In genomic region chr3:197028711-197029510, GRCh38 we compare ENCODE assay signal across 8 cellular contexts. TPM values are rescaled to one million over a fixed set of nuclear protein-coding genes. Genes with fewer than 3 reads are reported as not detected.
DNase-seq lines count a peak whose midpoint lies in the region; ATAC-seq and TF ChIP-seq lines count a peak whose summit lies in the region.

No MANE protein-coding gene starts in this region.

- no peaks in the 10 kb centered on the region for H3K36me3 Mint-ChIP-seq in naive B cell

- H3K9ac ChIP-seq in GM23248 (peak overlapping the region; percentile 61), OCI-LY3 (ENCODE audit: low read length) (peak overlapping the region; percentile 90), duodenal mucosa (ENCODE audit: low read depth in 1 of 2, low read length in 2 of 2) (no peak overlapping the region)

- H2AFZ ChIP-seq in GM23248 (peak overlapping the region; percentile 60), OCI-LY3 (ENCODE audit: low read depth, low read length) (peak overlapping the region; percentile 29; the same call in 1 of the 2 replicates)

- H3K36me3 ChIP-seq in GM23248 (ENCODE audit: low read depth) (no peaks in the 10 kb centered on the region), OCI-LY3 (replicated peaks; ENCODE audit: low read depth, low read length) (peaks cover 17% of the 10 kb centered on the region), duodenal mucosa (ENCODE audit: control insufficient read depth in 1 of 2, insufficient read depth in 2 of 2, low read length in 2 of 2) (no peaks in the 10 kb centered on the region)

- H3K9me3 ChIP-seq in GM23248 (ENCODE audit: low read depth) = no peaks in the 10 kb centered on the region
- no peaks in the 10 kb centered on the region for H3K9me3 ChIP-seq in OCI-LY3 (ENCODE audit: insufficient read depth, low read length)
- H3K9me3 ChIP-seq in duodenal mucosa (ENCODE audit: control insufficient read depth in 1 of 2, low read length in 2 of 2) = no peaks in the 10 kb centered on the region

- DNase-seq in DMS53 (lab: John Stamatoyannopoulos, UW) = peak; percentile 57
- no peak for DNase-seq in DMS53 treated with DMSO at 0.1 percent for 48 hours (lab: John Stamatoyannopoulos, UW; ENCODE audit: unreplicated experiment)
- DNase-seq in GM23248 = peak; percentile 41
- DNase-seq in naive B cell = peak; percentile 33
- DNase-seq in NCI-H1092 (lab: John Stamatoyannopoulos, UW) = no peak

- peaks cover 21% of the 10 kb centered on the region for H3F3A ChIP-seq in GM23248 (ENCODE audit: insufficient read depth)

- WGBS in GM23248 (ENCODE audit: low coverage in 1 of 2, low lambda C conversion rate in 2 of 2, missing lambda C conversion rate in 2 of 2), 2 experiments = 10 to 12% methylated on average over 28 to 68 of the region's 68 CpGs

- H3K4me2 ChIP-seq in GM23248 (ENCODE audit: unreplicated experiment) = peak overlapping the region; percentile 14
- H3K4me2 ChIP-seq in OCI-LY3 (ENCODE audit: low read length) = peak overlapping the region; percentile 97

- ATAC-seq in naive B cell (ENCODE audit: low read depth in 2 of 2) (peak; percentile 24 to 34), GM21367 (IDR thresholded peaks at IDR 0.05; ENCODE audit: unreplicated experiment) (no peak)

- H3K4me1 Mint-ChIP-seq in naive B cell = peaks cover 12 to 31% (median 21%) of the 10 kb centered on the region in 3 donors

- H3K4me3 ChIP-seq in GM23248 (peak overlapping the region; percentile 55), OCI-LY3 (ENCODE audit: low read length) (peak overlapping the region; percentile 92), duodenal mucosa (ENCODE audit: low read depth in 1 of 2, low read length in 2 of 2) (peak overlapping the region; percentile 55 to 62)

- H3K9me3 Mint-ChIP-seq in naive B cell = no peaks in the 10 kb centered on the region

- H4K20me1 ChIP-seq in GM23248 (ENCODE audit: insufficient read depth) = no peaks in the 10 kb centered on the region
- H4K20me1 ChIP-seq in OCI-LY3 (ENCODE audit: insufficient read depth, low read length) = no peaks in the 10 kb centered on the region

- H3K4me1 ChIP-seq in GM23248 (ENCODE audit: insufficient read depth) (peaks cover 12% of the 10 kb centered on the region), OCI-LY3 (ENCODE audit: low read length) (peaks cover 31% of the 10 kb centered on the region), duodenal mucosa (ENCODE audit: control insufficient read depth in 1 of 2, insufficient read depth in 2 of 2, low read length in 2 of 2) (peaks cover 14 to 17% of the 10 kb centered on the region in 2 donors)

- H3K79me2 ChIP-seq in GM23248 (ENCODE audit: insufficient read depth) = no peaks in the 10 kb centered on the region
- H3K79me2 ChIP-seq in OCI-LY3 (ENCODE audit: low read length) = peaks cover 18% of the 10 kb centered on the region

- H3K27me3 ChIP-seq in GM23248 (replicated peaks; ENCODE audit: insufficient read depth) = no peaks in the 10 kb centered on the region
- no peaks in the 10 kb centered on the region for H3K27me3 ChIP-seq in OCI-LY3 (ENCODE audit: low read depth, low read length)
- no peaks in the 10 kb centered on the region for H3K27me3 ChIP-seq in duodenal mucosa (ENCODE audit: control insufficient read depth in 1 of 2, insufficient read depth in 2 of 2, low read length in 2 of 2)

- peaks cover 45 to 70% (median 46%) of the 10 kb centered on the region in 3 donors for H3K27me3 Mint-ChIP-seq in naive B cell

- peak overlapping the region; percentile 73 to 87 (median 78) for H3K4me3 Mint-ChIP-seq in naive B cell

- H3K27ac ChIP-seq in GM23248 (no peak overlapping the region), OCI-LY3 (ENCODE audit: low read length) (peak overlapping the region; percentile 47), duodenal mucosa (ENCODE audit: low read depth, low read length) (no peak overlapping the region)

- in situ Hi-C loops in GM23248 (cut with MboI) = no loop called here

- no peaks in the 10 kb centered on the region for H3K9me2 ChIP-seq in GM23248 (ENCODE audit: insufficient read depth)

- H3K27ac Mint-ChIP-seq in naive B cell = peak overlapping the region in 2 of 6 donors; percentile 49 to 66

- no peak for TF ChIP-seq CTCF in OCI-LY3 (IDR thresholded peaks at IDR 0.05; ENCODE audit: low read depth, low read length)

RNA-seq across cellular contexts. Expression of gene MELTF, which starts 0.7 kb away (rescaled TPM):
- 0.86 and 0.89 TPM in 2 replicates for total RNA-seq in GM23248 (2014; rRNA removed; shearing (Covaris generic))
- polyA plus RNA-seq in GM23248 (2016; fragmentation: Nextera tagmentation; extraction: Ambion mirVana) = 0.94 and 1.1 TPM in 2 replicates
- polyA plus RNA-seq in naive B cell (ENCODE audit: low read depth in 6 of 6) = under 1 TPM in 1 of 6 donors, not detected in 5; 0.61 TPM

Comparison
In these comparisons a context has a peak if more than half of its experiments do, and no peak if none do; other contexts are left out.
1. DNase-seq: peak in DMS53 (single experiment), GM23248 (single experiment) and naive B cell (single experiment); none in DMS53 treated with DMSO at 0.1 percent for 48 hours (single experiment) and NCI-H1092 (single experiment).
2. H3K9ac ChIP-seq: peak in GM23248 (single experiment) and OCI-LY3 (single experiment); none in duodenal mucosa (0 of 2).
3. Peak in every context shown above with its lines, with median percentiles within 50 percentile points of each other: H3K4me3 ChIP-seq.